ENCODE assay signal across 11 cellular contexts in the genomic region with DNA sequence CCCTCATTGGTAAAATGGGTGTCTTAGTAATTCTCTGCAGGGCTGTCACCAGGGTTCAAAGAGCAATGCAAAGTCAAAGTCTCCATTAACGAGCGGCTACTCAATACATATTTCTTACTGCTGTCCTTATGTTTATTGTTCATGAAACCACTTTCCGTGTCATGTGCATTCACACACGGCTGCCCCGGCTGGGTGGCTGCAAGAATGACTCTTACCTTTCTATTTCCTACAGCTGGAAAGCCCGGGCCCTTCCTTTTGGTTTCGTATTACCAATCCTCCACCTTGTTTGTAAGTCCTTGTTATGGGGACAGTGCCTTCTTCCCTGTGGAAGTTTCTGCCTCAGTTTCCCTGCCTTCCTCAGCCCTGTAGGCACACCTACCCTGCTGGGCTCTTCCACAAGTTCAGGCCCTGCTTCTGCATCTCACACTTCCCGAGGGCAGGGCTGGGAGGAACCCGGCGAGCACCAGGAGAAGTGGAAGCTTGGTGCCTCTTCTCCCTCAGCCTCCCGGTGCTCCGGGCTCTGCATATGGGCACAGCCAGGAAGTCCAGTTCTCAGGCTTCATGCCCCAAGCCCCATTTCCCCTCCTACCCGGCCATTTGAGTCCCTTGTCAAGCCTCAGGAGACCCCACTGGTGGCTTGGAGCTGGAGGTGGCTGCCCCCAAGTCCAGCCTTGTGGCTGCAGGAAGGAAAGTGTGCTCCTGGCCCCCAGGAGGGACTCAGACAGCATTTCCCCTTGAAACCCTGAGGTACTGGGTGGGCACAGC. TPM values are rescaled to one million over a fixed set of nuclear protein-coding genes. Genes with fewer than 3 reads are reported as not detected.
DNase-seq lines count a peak whose midpoint lies in the region; ATAC-seq and TF ChIP-seq lines count a peak whose summit lies in the region.
"Had no signal": no experiment of that assay in that cellular context is flagged by ENCODE, and none has a peak within 500 bp of the region (broad histone marks: within the 10 kb centered on the region; RNA-seq: fewer than 3 reads in every experiment).

No MANE protein-coding gene starts in this region.

- peaks cover 100% of the 10 kb centered on the region for H3K4me1 Mint-ChIP-seq in stimulated activated naive CD8-positive, alpha-beta T cell treated with anti-CD3 and anti-CD28 coated beads, Interleukin-15, amount 100 ng/mL, for 72 hours

- H3K4me1 ChIP-seq in Loucy (ENCODE audit: insufficient read depth, low read length, poor library complexity, severe bottlenecking) (peaks cover 85% of the 10 kb centered on the region), mesendoderm (ENCODE audit: control insufficient read depth, low read depth, low read length) (no peaks in the 10 kb centered on the region)
- H3K4me1 ChIP-seq: foreskin keratinocyte had no signal

- H3K9me2 ChIP-seq in Loucy (replicated peaks; ENCODE audit: low read depth, low read length), result no peaks in the 10 kb centered on the region

- H3K79me2 ChIP-seq in Loucy (ENCODE audit: insufficient read depth, low read length) (peaks cover 22% of the 10 kb centered on the region), mesendoderm (ENCODE audit: control insufficient read depth, insufficient read depth, low read length) (no peaks in the 10 kb centered on the region)

- H4K20me1 ChIP-seq in Loucy (ENCODE audit: insufficient read depth, low read length, poor library complexity, severe bottlenecking), result no peaks in the 10 kb centered on the region

- no peak overlapping the region for H3K4ac ChIP-seq in mesendoderm (ENCODE audit: low read depth, low read length)

- peaks cover 15% of the 10 kb centered on the region; the same call in 1 of the 2 replicates for H3K9me3 ChIP-seq in Loucy (ENCODE audit: insufficient read depth, low read depth, low read length)

- no peak overlapping the region for H4K5ac ChIP-seq in mesendoderm (ENCODE audit: low read length)

- H3K27me3 ChIP-seq in Loucy (ENCODE audit: insufficient read depth, low read length, poor library complexity, severe bottlenecking) (no peaks in the 10 kb centered on the region), mesendoderm (ENCODE audit: insufficient read depth, low read length, poor library complexity) (no peaks in the 10 kb centered on the region)

- H3K23ac ChIP-seq in mesendoderm (ENCODE audit: low read length), result no peak overlapping the region

- H3K9me3 Mint-ChIP-seq in stimulated activated naive CD8-positive, alpha-beta T cell treated with anti-CD3 and anti-CD28 coated beads, Interleukin-15, amount 100 ng/mL, for 72 hours, result peaks cover 20% of the 10 kb centered on the region in 2 donors

- H3K79me1 ChIP-seq in mesendoderm (ENCODE audit: low read length), result no peaks in the 10 kb centered on the region

- H3K27ac Mint-ChIP-seq in stimulated activated naive CD8-positive, alpha-beta T cell treated with anti-CD3 and anti-CD28 coated beads, Interleukin-15, amount 100 ng/mL, for 72 hours, result peak overlapping the region in 1 of 2 donors; percentile 71

- H3K4me3 Mint-ChIP-seq in stimulated activated naive CD8-positive, alpha-beta T cell treated with anti-CD3 and anti-CD28 coated beads, Interleukin-15, amount 100 ng/mL, for 72 hours, result peak overlapping the region; percentile 10 to 75

- H3K4me3 ChIP-seq in Loucy (ENCODE audit: low read length, poor library complexity, severe bottlenecking), result no peak overlapping the region
- H3K4me3 ChIP-seq in mesendoderm (ENCODE audit: low read length), result no peak overlapping the region

- H3K4me2 ChIP-seq in Loucy (ENCODE audit: low read depth, low read length, poor library complexity, severe bottlenecking) (peak overlapping the region; percentile 16), mesendoderm (ENCODE audit: low read length) (no peak overlapping the region)

- H2BK5ac ChIP-seq in mesendoderm (ENCODE audit: low read length), result no peak overlapping the region

- peaks cover 19% of the 10 kb centered on the region for H3F3A ChIP-seq in Loucy (ENCODE audit: low read depth)

- H2AK5ac ChIP-seq in mesendoderm (ENCODE audit: low read length), result no peak overlapping the region

- WGBS in mesendoderm (ENCODE audit: extremely low coverage, insufficient coverage, low lambda C conversion rate), result no CpG with 5 or more reads among the region's 13 CpGs

- H4K8ac ChIP-seq in mesendoderm (ENCODE audit: low read depth, low read length), result no peak overlapping the region

- H3K56ac ChIP-seq in mesendoderm (ENCODE audit: low read length), result no peak overlapping the region

- H3K9ac ChIP-seq in Loucy (ENCODE audit: low read depth, low read length, poor library complexity, severe bottlenecking), result peak overlapping the region; percentile 53
- no peak overlapping the region for H3K9ac ChIP-seq in mesendoderm (ENCODE audit: low read length)

- peak; percentile 49 for ATAC-seq in HG02623 (IDR thresholded peaks at IDR 0.05; ENCODE audit: unreplicated experiment)
- no peak for ATAC-seq in stimulated activated naive CD8-positive, alpha-beta T cell treated with anti-CD3 and anti-CD28 coated beads, Interleukin-15, amount 100 ng/mL, for 72 hours
- ATAC-seq: foreskin keratinocyte had no signal

- H3K36me3 ChIP-seq in Loucy (ENCODE audit: insufficient read depth, low read length), result no peaks in the 10 kb centered on the region
- H3K36me3 ChIP-seq in mesendoderm (ENCODE audit: control insufficient read depth, insufficient read depth, low read length), result no peaks in the 10 kb centered on the region

- no peak for TF ChIP-seq CTCF in Loucy (conservative IDR thresholded peaks at IDR 0.05; ENCODE audit: low read length)

- H2BK120ac ChIP-seq in mesendoderm (ENCODE audit: low read depth, low read length), result no peak overlapping the region

- no peak overlapping the region for H3K27ac ChIP-seq in mesendoderm (ENCODE audit: low read depth, low read length)
- H3K27ac ChIP-seq: foreskin keratinocyte had no signal

- H2BK15ac ChIP-seq in mesendoderm (replicated peaks; ENCODE audit: low read depth), result no peak overlapping the region

- H3K27me3 Mint-ChIP-seq in stimulated activated naive CD8-positive, alpha-beta T cell treated with anti-CD3 and anti-CD28 coated beads, Interleukin-15, amount 100 ng/mL, for 72 hours, result no peaks in the 10 kb centered on the region

- no peak overlapping the region for H2AFZ ChIP-seq in Loucy (ENCODE audit: low read length)

- H3K18ac ChIP-seq in mesendoderm (ENCODE audit: low read length), result no peak overlapping the region

- peak; percentile 16 for DNase-seq in stimulated activated naive CD4-positive, alpha-beta T cell treated with Interleukin-2 at 50 U/mL for 16 hours (lab: John Stamatoyannopoulos, UW)
- no peak for DNase-seq in stimulated activated naive CD4-positive, alpha-beta T cell (lab: John Stamatoyannopoulos, UW)
- peak in 1 of 2 donors; percentile 37 for DNase-seq in stimulated activated naive CD8-positive, alpha-beta T cell treated with anti-CD3 and anti-CD28 coated beads, Interleukin-15, amount 100 ng/mL, for 72 hours
- no peak for DNase-seq in HT-29 (ENCODE audit: low spot score)
- DNase-seq in AG08396 (ENCODE audit: low spot score), result no peak
- DNase-seq in mesendoderm, result no peak
- DNase-seq: anterior cingulate cortex, C1 segment of cervical spinal cord, foreskin keratinocyte had no signal

RNA-seq across cellular contexts. Expression of a gene that starts 18.7 kb away (rescaled TPM):
- not detected in 2 replicates for total RNA-seq in HT-29 (2014; rRNA removed; shearing (Covaris generic))
- polyA plus RNA-seq in mesendoderm (2013, experiment 1 of 2), result 5.3 TPM
- polyA plus RNA-seq in mesendoderm (2013, experiment 2 of 2), result 4.6 TPM
